Comparison of ENCODE assay signal across 8 cellular contexts in genomic region chr2:96160366-96160765, GRCh38. TPM values are rescaled to one million over a fixed set of nuclear protein-coding genes. Genes with fewer than 3 reads are reported as not detected.
A peak's percentile ranks its signal among the peaks of the same experiment; 100 is the strongest.
DNase-seq lines count a peak whose midpoint lies in the region; ATAC-seq and TF ChIP-seq lines count a peak whose summit lies in the region.
"Not testable (repeated sequence)": the region's sequence is repeated elsewhere in the genome, so short reads cannot be mapped to it uniquely, and the experiment has no call there.
"Had no signal": no experiment of that assay in that cellular context is flagged by ENCODE, and none has a peak within 500 bp of the region (broad histone marks: within the 10 kb centered on the region; RNA-seq: fewer than 3 reads in every experiment).

No MANE protein-coding gene starts in this region.

- peaks cover 85% of the 10 kb centered on the region for H3K4me1 ChIP-seq in CD8-positive, alpha-beta T cell (ENCODE audit: insufficient read depth, low read length)

- H3K9me3 ChIP-seq in CD8-positive, alpha-beta T cell (ENCODE audit: low read length) = not testable (repeated sequence)

- not testable (repeated sequence) for H3K27ac ChIP-seq in CD8-positive, alpha-beta T cell (ENCODE audit: low read depth, low read length)

- not testable (repeated sequence) for TF ChIP-seq CTCF in CD8-positive, alpha-beta T cell (IDR thresholded peaks at IDR 0.05)

- not testable (repeated sequence) for H3K27me3 ChIP-seq in CD8-positive, alpha-beta T cell (ENCODE audit: insufficient read depth, low read length)

- ATAC-seq in CD8-positive, alpha-beta T cell; naive thymus-derived CD8-positive, alpha-beta T cell; stimulated activated memory B cell treated with anti-CD40 and anti-IgM and Interleukin-4, amounts not matched to agents 10 μg/mL and 1 μg/mL and 100 μg/mL, for 72 hours: not testable (repeated sequence)

- H3K4me1 Mint-ChIP-seq in CD8-positive, alpha-beta T cell (ENCODE audit: low read depth) = peaks cover 91% of the 10 kb centered on the region
- peaks cover 91% of the 10 kb centered on the region for H3K4me1 Mint-ChIP-seq in activated CD4-positive, alpha-beta memory T cell treated with anti-CD3 and anti-CD28 coated beads for 36 hours (ENCODE audit: low read depth)
- H3K4me1 Mint-ChIP-seq in activated T-helper 1 cell treated with anti-CD3 and anti-CD28 coated beads, Interleukin-12 subunit alpha, Interleukin-12 subunit beta, Interleukin-2, Interleukin-4 antibody, amounts not matched to agents 30 ng/mL and 10 ng/mL and 1 ng/mL, durations not matched to agents 14 hours and 24 hours and 36 hours (ENCODE audit: low read depth) = peaks cover 84% of the 10 kb centered on the region
- peaks cover 86% of the 10 kb centered on the region for H3K4me1 Mint-ChIP-seq in activated naive CD8-positive, alpha-beta T cell treated with anti-CD3 and anti-CD28 coated beads for 36 hours
- peaks cover 45 to 91% (median 89%) of the 10 kb centered on the region in 4 donors for H3K4me1 Mint-ChIP-seq in naive thymus-derived CD8-positive, alpha-beta T cell
- H3K4me1 Mint-ChIP-seq in stimulated activated memory B cell treated with anti-CD40 and anti-IgM and Interleukin-4, amounts not matched to agents 10 μg/mL and 1 μg/mL and 100 μg/mL, for 72 hours = peaks cover 86% of the 10 kb centered on the region

- CTCF ChIA-PET in CD8-positive, alpha-beta T cell (lab: Charles Lee) = interaction anchor here (0.6 to 4.2 kb wide), 6 partner anchors 9 to 167 kb away, joined by 3 to 27 read pairs (median 6); partner anchors contain the start of gene ASTL
- CTCF ChIA-PET in activated CD4-positive, alpha-beta memory T cell treated with anti-CD3 and anti-CD28 coated beads for 36 hours (lab: Charles Lee) = interaction anchor here (1.1 to 4.4 kb wide), 3 partner anchors 13 to 16 kb away, joined by 3 to 80 read pairs (median 17); partner anchors contain the start of gene DUSP2

- not testable (repeated sequence) for H3K36me3 ChIP-seq in CD8-positive, alpha-beta T cell (ENCODE audit: insufficient read depth, low read length)

- POLR2A ChIA-PET in CD8-positive, alpha-beta T cell (lab: Charles Lee) = interaction anchor here (4.2 to 4.5 kb wide), 2 partner anchors 13 to 15 kb away, joined by 70 to 83 read pairs; partner anchors contain the start of gene DUSP2
- POLR2A ChIA-PET in activated CD4-positive, alpha-beta memory T cell treated with anti-CD3 and anti-CD28 coated beads for 36 hours (lab: Charles Lee) = interaction anchor here (6.6 kb wide), 1 partner anchor 15 kb away, joined by 206 read pairs; the partner anchor contains the start of gene DUSP2
- POLR2A ChIA-PET in naive thymus-derived CD8-positive, alpha-beta T cell (lab: Charles Lee) = interaction anchor here (15.0 kb wide), 1 partner anchor 15 kb away, joined by 373 read pairs; the partner anchor contains the start of genes ASTL and DUSP2

- H3K27ac Mint-ChIP-seq in CD8-positive, alpha-beta T cell = peak overlapping the region; percentile 86
- H3K27ac Mint-ChIP-seq in activated CD4-positive, alpha-beta memory T cell treated with anti-CD3 and anti-CD28 coated beads for 36 hours = peak overlapping the region; percentile 71
- peak overlapping the region; percentile 61 for H3K27ac Mint-ChIP-seq in activated T-helper 1 cell treated with anti-CD3 and anti-CD28 coated beads, Interleukin-12 subunit alpha, Interleukin-12 subunit beta, Interleukin-2, Interleukin-4 antibody, amounts not matched to agents 30 ng/mL and 10 ng/mL and 1 ng/mL, durations not matched to agents 14 hours and 24 hours and 36 hours
- H3K27ac Mint-ChIP-seq in activated naive CD8-positive, alpha-beta T cell treated with anti-CD3 and anti-CD28 coated beads for 36 hours = peak overlapping the region; percentile 4
- peak overlapping the region in 6 of 10 donors; percentile 12 to 100 (median 95) for H3K27ac Mint-ChIP-seq in naive thymus-derived CD8-positive, alpha-beta T cell
- H3K27ac Mint-ChIP-seq in stimulated activated memory B cell treated with anti-CD40 and anti-IgM and Interleukin-4, amounts not matched to agents 10 μg/mL and 1 μg/mL and 100 μg/mL, for 72 hours = peak overlapping the region; percentile 92

- not testable (repeated sequence) for H3K4me3 ChIP-seq in CD8-positive, alpha-beta T cell (ENCODE audit: low read depth, low read length)

- H3K36me3 Mint-ChIP-seq in CD8-positive, alpha-beta T cell; activated CD4-positive, alpha-beta memory T cell treated with anti-CD3 and anti-CD28 coated beads for 36 hours; activated T-helper 1 cell treated with anti-CD3 and anti-CD28 coated beads, Interleukin-12 subunit alpha, Interleukin-12 subunit beta, Interleukin-2, Interleukin-4 antibody, amounts not matched to agents 30 ng/mL and 10 ng/mL and 1 ng/mL, durations not matched to agents 14 hours and 24 hours and 36 hours (ENCODE audit: low read depth); naive thymus-derived CD8-positive, alpha-beta T cell; stimulated activated memory B cell treated with anti-CD40 and anti-IgM and Interleukin-4, amounts not matched to agents 10 μg/mL and 1 μg/mL and 100 μg/mL, for 72 hours: not testable (repeated sequence)
- H3K36me3 Mint-ChIP-seq in activated naive CD8-positive, alpha-beta T cell treated with anti-CD3 and anti-CD28 coated beads for 36 hours = peaks cover 18% of the 10 kb centered on the region

- not testable (repeated sequence) for DNase-seq in CD8-positive, alpha-beta T cell; activated CD4-positive, alpha-beta memory T cell treated with anti-CD3 and anti-CD28 coated beads for 36 hours; activated T-helper 1 cell treated with anti-CD3 and anti-CD28 coated beads, Interleukin-12 subunit alpha, Interleukin-12 subunit beta, Interleukin-2, Interleukin-4 antibody, amounts not matched to agents 30 ng/mL and 10 ng/mL and 1 ng/mL, durations not matched to agents 14 hours and 24 hours and 36 hours (ENCODE audit: low spot score); activated naive CD8-positive, alpha-beta T cell treated with anti-CD3 and anti-CD28 coated beads for 36 hours; naive thymus-derived CD8-positive, alpha-beta T cell
- peak; percentile 19 for DNase-seq in cardiac septum (ENCODE audit: low spot score)

- H3K9me3 Mint-ChIP-seq in CD8-positive, alpha-beta T cell; activated CD4-positive, alpha-beta memory T cell treated with anti-CD3 and anti-CD28 coated beads for 36 hours; activated T-helper 1 cell treated with anti-CD3 and anti-CD28 coated beads, Interleukin-12 subunit alpha, Interleukin-12 subunit beta, Interleukin-2, Interleukin-4 antibody, amounts not matched to agents 30 ng/mL and 10 ng/mL and 1 ng/mL, durations not matched to agents 14 hours and 24 hours and 36 hours; naive thymus-derived CD8-positive, alpha-beta T cell; stimulated activated memory B cell treated with anti-CD40 and anti-IgM and Interleukin-4, amounts not matched to agents 10 μg/mL and 1 μg/mL and 100 μg/mL, for 72 hours: not testable (repeated sequence)
- peaks cover 10% of the 10 kb centered on the region for H3K9me3 Mint-ChIP-seq in activated naive CD8-positive, alpha-beta T cell treated with anti-CD3 and anti-CD28 coated beads for 36 hours

- not testable (repeated sequence) for H3K27me3 Mint-ChIP-seq in CD8-positive, alpha-beta T cell (ENCODE audit: low read depth); activated CD4-positive, alpha-beta memory T cell treated with anti-CD3 and anti-CD28 coated beads for 36 hours; activated T-helper 1 cell treated with anti-CD3 and anti-CD28 coated beads, Interleukin-12 subunit alpha, Interleukin-12 subunit beta, Interleukin-2, Interleukin-4 antibody, amounts not matched to agents 30 ng/mL and 10 ng/mL and 1 ng/mL, durations not matched to agents 14 hours and 24 hours and 36 hours (ENCODE audit: insufficient read depth); activated naive CD8-positive, alpha-beta T cell treated with anti-CD3 and anti-CD28 coated beads for 36 hours; naive thymus-derived CD8-positive, alpha-beta T cell; stimulated activated memory B cell treated with anti-CD40 and anti-IgM and Interleukin-4, amounts not matched to agents 10 μg/mL and 1 μg/mL and 100 μg/mL, for 72 hours

- intact Hi-C loops in CD8-positive, alpha-beta T cell (cut with DNase I, micrococcal nuclease) = loop anchor here in 1 of 2 experiments (5.0 to 10.0 kb wide), 2 partner anchors 372 to 804 kb away; no protein-coding TSS in a partner anchor
- intact Hi-C loops in activated CD4-positive, alpha-beta memory T cell treated with anti-CD3 and anti-CD28 coated beads for 36 hours (cut with micrococcal nuclease) = loop anchor here (5.0 kb wide), 2 partner anchors 162 to 182 kb away; no protein-coding TSS in a partner anchor
- intact Hi-C loops in activated T-helper 1 cell treated with anti-CD3 and anti-CD28 coated beads, Interleukin-12 subunit alpha, Interleukin-12 subunit beta, Interleukin-2, Interleukin-4 antibody, amounts not matched to agents 30 ng/mL and 10 ng/mL and 1 ng/mL, durations not matched to agents 14 hours and 24 hours and 36 hours (cut with micrococcal nuclease) = loop anchor here (5.0 kb wide), 1 partner anchor 162 kb away; no protein-coding TSS in a partner anchor
- intact Hi-C loops in cardiac septum (cut with DNase I) = not testable (repeated sequence)

- not testable (repeated sequence) for H3K4me3 Mint-ChIP-seq in CD8-positive, alpha-beta T cell; activated CD4-positive, alpha-beta memory T cell treated with anti-CD3 and anti-CD28 coated beads for 36 hours; activated naive CD8-positive, alpha-beta T cell treated with anti-CD3 and anti-CD28 coated beads for 36 hours; naive thymus-derived CD8-positive, alpha-beta T cell; stimulated activated memory B cell treated with anti-CD40 and anti-IgM and Interleukin-4, amounts not matched to agents 10 μg/mL and 1 μg/mL and 100 μg/mL, for 72 hours
- peak overlapping the region; percentile 56 for H3K4me3 Mint-ChIP-seq in activated T-helper 1 cell treated with anti-CD3 and anti-CD28 coated beads, Interleukin-12 subunit alpha, Interleukin-12 subunit beta, Interleukin-2, Interleukin-4 antibody, amounts not matched to agents 30 ng/mL and 10 ng/mL and 1 ng/mL, durations not matched to agents 14 hours and 24 hours and 36 hours

RNA-seq across cellular contexts. Expression of gene DUSP2, which starts 15.1 kb away (rescaled TPM):
- 1,000 to 10,000 TPM; 1,304 to 1,350 TPM for total RNA-seq in CD8-positive, alpha-beta T cell
- total RNA-seq in activated CD4-positive, alpha-beta memory T cell treated with anti-CD3 and anti-CD28 coated beads for 36 hours = 100 to 1,000 TPM; 522 to 539 TPM
- 494 and 500 TPM in 2 replicates for total RNA-seq in activated T-helper 1 cell treated with anti-CD3 and anti-CD28 coated beads, Interleukin-12 subunit alpha, Interleukin-12 subunit beta, Interleukin-2, Interleukin-4 antibody, amounts not matched to agents 30 ng/mL and 10 ng/mL and 1 ng/mL, durations not matched to agents 14 hours and 24 hours and 36 hours
- 100 to 1,000 TPM; 274 to 279 TPM for total RNA-seq in activated naive CD8-positive, alpha-beta T cell treated with anti-CD3 and anti-CD28 coated beads for 36 hours
- total RNA-seq in cardiac septum = 1.3 TPM
- 10 to 100 TPM; 31.5 to 36.5 TPM for total RNA-seq in naive thymus-derived CD8-positive, alpha-beta T cell
- polyA plus RNA-seq in naive thymus-derived CD8-positive, alpha-beta T cell = 100 to 1,000 TPM in 1 of 3 donors, 10 to 100 TPM in 2; 24.3 to 459 (median 60.7) TPM

RNA-seq across cellular contexts. Expression of gene ASTL, which starts 22.1 kb away (rescaled TPM):
- total RNA-seq in CD8-positive, alpha-beta T cell = 10 to 100 TPM; 16.6 to 17.5 TPM
- total RNA-seq in activated CD4-positive, alpha-beta memory T cell treated with anti-CD3 and anti-CD28 coated beads for 36 hours = 1 to 10 TPM; 1.8 to 2.4 TPM
- total RNA-seq in activated T-helper 1 cell treated with anti-CD3 and anti-CD28 coated beads, Interleukin-12 subunit alpha, Interleukin-12 subunit beta, Interleukin-2, Interleukin-4 antibody, amounts not matched to agents 30 ng/mL and 10 ng/mL and 1 ng/mL, durations not matched to agents 14 hours and 24 hours and 36 hours = 2.0 and 2.9 TPM in 2 replicates
- 10 to 100 TPM; 22.1 to 23.3 TPM for total RNA-seq in activated naive CD8-positive, alpha-beta T cell treated with anti-CD3 and anti-CD28 coated beads for 36 hours
- total RNA-seq in cardiac septum = not detected
- total RNA-seq in naive thymus-derived CD8-positive, alpha-beta T cell = 1 to 10 TPM; 5.3 to 6.8 TPM
- under 1 TPM in 2 of 3 donors, not detected in 1; 0.50 to 0.64 TPM for polyA plus RNA-seq in naive thymus-derived CD8-positive, alpha-beta T cell
- total RNA-seq: IMR-90 had no signal
- polyA plus RNA-seq: IMR-90 had no signal

RNA-seq across cellular contexts. Expression of gene ADRA2B, which starts 44.0 kb away (rescaled TPM):
- 1 to 10 TPM; 2.0 TPM for total RNA-seq in CD8-positive, alpha-beta T cell
- total RNA-seq in activated CD4-positive, alpha-beta memory T cell treated with anti-CD3 and anti-CD28 coated beads for 36 hours = under 1 TPM; 0.21 to 0.36 TPM
- total RNA-seq in activated T-helper 1 cell treated with anti-CD3 and anti-CD28 coated beads, Interleukin-12 subunit alpha, Interleukin-12 subunit beta, Interleukin-2, Interleukin-4 antibody, amounts not matched to agents 30 ng/mL and 10 ng/mL and 1 ng/mL, durations not matched to agents 14 hours and 24 hours and 36 hours = 0.12 and 0.21 TPM in 2 replicates
- under 1 TPM; 0.29 to 0.30 TPM for total RNA-seq in activated naive CD8-positive, alpha-beta T cell treated with anti-CD3 and anti-CD28 coated beads for 36 hours
- total RNA-seq in cardiac septum = 5.5 TPM
- total RNA-seq in naive thymus-derived CD8-positive, alpha-beta T cell = under 1 TPM in 1 of 2 experiments, not detected in 1; 0.22 TPM
- polyA plus RNA-seq in naive thymus-derived CD8-positive, alpha-beta T cell = not detected
- total RNA-seq: IMR-90 had no signal
- polyA plus RNA-seq: IMR-90 had no signal

RNA-seq across cellular contexts. Expression of gene STARD7, which starts 48.3 kb away (rescaled TPM):
- total RNA-seq in CD8-positive, alpha-beta T cell = 10 to 100 TPM; 75.3 to 85.1 TPM
- 100 to 1,000 TPM; 173 to 181 TPM for total RNA-seq in activated CD4-positive, alpha-beta memory T cell treated with anti-CD3 and anti-CD28 coated beads for 36 hours
- total RNA-seq in activated T-helper 1 cell treated with anti-CD3 and anti-CD28 coated beads, Interleukin-12 subunit alpha, Interleukin-12 subunit beta, Interleukin-2, Interleukin-4 antibody, amounts not matched to agents 30 ng/mL and 10 ng/mL and 1 ng/mL, durations not matched to agents 14 hours and 24 hours and 36 hours = 216 and 229 TPM in 2 replicates
- 100 to 1,000 TPM; 229 to 231 TPM for total RNA-seq in activated naive CD8-positive, alpha-beta T cell treated with anti-CD3 and anti-CD28 coated beads for 36 hours
- 142 TPM for total RNA-seq in cardiac septum
- 10 to 100 TPM; 87.5 to 99.3 TPM for total RNA-seq in naive thymus-derived CD8-positive, alpha-beta T cell
- polyA plus RNA-seq in naive thymus-derived CD8-positive, alpha-beta T cell = 100 to 1,000 TPM; 114 to 143 (median 137) TPM

Comparison
In these comparisons a context has a peak if more than half of its experiments do, and no peak if none do; other contexts are left out.
1. H3K27ac Mint-ChIP-seq: peak in every context shown above with its lines; median percentile 95 in naive thymus-derived CD8-positive, alpha-beta T cell; 92 in stimulated activated memory B cell treated with anti-CD40 and anti-IgM and Interleukin-4, amounts not matched to agents 10 μg/mL and 1 μg/mL and 100 μg/mL, for 72 hours; 86 in CD8-positive, alpha-beta T cell; 71 in activated CD4-positive, alpha-beta memory T cell treated with anti-CD3 and anti-CD28 coated beads for 36 hours; 61 in activated T-helper 1 cell treated with anti-CD3 and anti-CD28 coated beads, Interleukin-12 subunit alpha, Interleukin-12 subunit beta, Interleukin-2, Interleukin-4 antibody, amounts not matched to agents 30 ng/mL and 10 ng/mL and 1 ng/mL, durations not matched to agents 14 hours and 24 hours and 36 hours; 4 in activated naive CD8-positive, alpha-beta T cell treated with anti-CD3 and anti-CD28 coated beads for 36 hours.
2. RNA of gene DUSP2, which starts 15.1 kb away (total RNA-seq): 1,304 to 1,350 TPM in CD8-positive, alpha-beta T cell, 522 to 539 TPM in activated CD4-positive, alpha-beta memory T cell treated with anti-CD3 and anti-CD28 coated beads for 36 hours, 494 to 500 TPM in activated T-helper 1 cell treated with anti-CD3 and anti-CD28 coated beads, Interleukin-12 subunit alpha, Interleukin-12 subunit beta, Interleukin-2, Interleukin-4 antibody, amounts not matched to agents 30 ng/mL and 10 ng/mL and 1 ng/mL, durations not matched to agents 14 hours and 24 hours and 36 hours, 274 to 279 TPM in activated naive CD8-positive, alpha-beta T cell treated with anti-CD3 and anti-CD28 coated beads for 36 hours and 31.5 to 36.5 TPM in naive thymus-derived CD8-positive, alpha-beta T cell; 1.3 TPM in cardiac septum (single experiment); every median in the first group is over 10 times any median in the second.